9 cellular contexts compared by ENCODE assay signal in the genomic region with DNA sequence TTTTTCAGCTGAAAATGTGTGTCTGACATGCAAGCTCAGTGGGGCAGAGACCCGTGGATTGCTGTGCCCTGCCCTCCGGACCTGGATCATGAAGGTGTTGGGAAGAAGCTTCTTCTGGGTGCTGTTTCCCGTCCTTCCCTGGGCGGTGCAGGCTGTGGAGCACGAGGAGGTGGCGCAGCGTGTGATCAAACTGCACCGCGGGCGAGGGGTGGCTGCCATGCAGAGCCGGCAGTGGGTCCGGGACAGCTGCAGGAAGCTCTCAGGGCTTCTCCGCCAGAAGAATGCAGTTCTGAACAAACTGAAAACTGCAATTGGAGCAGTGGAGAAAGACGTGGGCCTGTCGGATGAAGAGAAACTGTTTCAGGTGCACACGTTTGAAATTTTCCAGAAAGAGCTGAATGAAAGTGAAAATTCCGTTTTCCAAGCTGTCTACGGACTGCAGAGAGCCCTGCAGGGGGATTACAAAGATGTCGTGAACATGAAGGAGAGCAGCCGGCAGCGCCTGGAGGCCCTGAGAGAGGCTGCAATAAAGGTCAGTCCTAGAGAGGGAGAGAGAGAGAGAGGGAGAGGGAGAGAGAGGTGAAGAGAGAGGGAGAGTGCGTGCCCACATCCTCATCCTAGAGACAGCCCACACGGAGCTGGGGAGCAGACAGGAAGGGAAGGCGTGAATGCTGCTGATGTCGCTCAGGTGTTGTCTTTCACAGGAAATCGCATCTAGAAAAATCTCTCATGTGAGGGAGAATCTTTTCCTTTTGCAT. TPM values are rescaled to one million over a fixed set of nuclear protein-coding genes. Genes with fewer than 3 reads are reported as not detected.
A peak's percentile ranks its signal among the peaks of the same experiment; 100 is the strongest.
DNase-seq lines count a peak whose midpoint lies in the region; ATAC-seq and TF ChIP-seq lines count a peak whose summit lies in the region.
"Had no signal": no experiment of that assay in that cellular context is flagged by ENCODE, and none has a peak within 500 bp of the region (broad histone marks: within the 10 kb centered on the region; RNA-seq: fewer than 3 reads in every experiment).

No MANE protein-coding gene starts in this region.

- peaks cover 75% of the 10 kb centered on the region for H3K79me2 ChIP-seq in mammary epithelial cell (ENCODE audit: insufficient read depth, low read length)

- H3K9ac ChIP-seq in mammary epithelial cell (ENCODE audit: insufficient read depth, low read length): no peak overlapping the region

- H3K4me2 ChIP-seq in mammary epithelial cell (ENCODE audit: insufficient read depth, low read depth, low read length): no peak overlapping the region

- H3K4me3 Mint-ChIP-seq in MCF 10A (ENCODE audit: unreplicated experiment): peak overlapping the region; percentile 58
- peak overlapping the region; percentile 45 to 91 (median 61) for H3K4me3 Mint-ChIP-seq in brain

- peaks cover 32% of the 10 kb centered on the region for H3K36me3 ChIP-seq in mammary epithelial cell (ENCODE audit: insufficient read depth, low read length)
- H3K36me3 ChIP-seq in thoracic aorta: peaks cover 18% of the 10 kb centered on the region
- peaks cover 55% of the 10 kb centered on the region for H3K36me3 ChIP-seq in upper lobe of right lung

- H3K4me1 ChIP-seq in mammary epithelial cell (ENCODE audit: insufficient read depth, low read length) (peaks cover 24% of the 10 kb centered on the region), thoracic aorta (ENCODE audit: control insufficient read depth in 1 of 2, low read depth in 2 of 2) (peaks cover 25 to 62% of the 10 kb centered on the region in 2 donors), upper lobe of right lung (peaks cover 27% of the 10 kb centered on the region)

- intact Hi-C loops in MCF 10A (cut with micrococcal nuclease): no loop called here
- intact Hi-C loops in mammary epithelial cell (cut with micrococcal nuclease): loop anchor here (10.0 kb wide), 1 partner anchor 201 kb away; the partner anchor contains the start of gene LAMP1
- intact Hi-C loops in upper lobe of right lung (cut with DNase I): no loop called here

- no peaks in the 10 kb centered on the region for H3K27me3 Mint-ChIP-seq in MCF 10A (ENCODE audit: insufficient read depth, unreplicated experiment)
- H3K27me3 Mint-ChIP-seq in brain: peaks cover 2% of the 10 kb centered on the region

- TF ChIP-seq CTCF in MCF 10A (IDR thresholded peaks at IDR 0.05; ENCODE audit: unreplicated experiment) (no peak), mammary epithelial cell (conservative IDR thresholded peaks at IDR 0.05 in 1 of 2, IDR thresholded peaks at IDR 0.05 in 1 of 2; ENCODE audit: extremely low read depth in 1 of 2, insufficient read depth in 1 of 2, low read depth in 1 of 2, low read length in 2 of 2) (no peak), brain (conservative IDR thresholded peaks at IDR 0.05) (peak in 1 of 2 experiments; percentile 14), thoracic aorta (IDR thresholded peaks at IDR 0.05) (no peak), upper lobe of right lung (IDR thresholded peaks at IDR 0.05) (no peak)

- peaks cover 22% of the 10 kb centered on the region for H3K4me1 Mint-ChIP-seq in MCF 10A (ENCODE audit: insufficient read depth, unreplicated experiment)
- H3K4me1 Mint-ChIP-seq in brain: peaks cover 55% of the 10 kb centered on the region

- no peak overlapping the region for H3K4me3 ChIP-seq in mammary epithelial cell (replicated peaks in 1 of 3; ENCODE audit: insufficient read depth in 1 of 3, low read depth in 2 of 3, low read length in 3 of 3)
- peak overlapping the region; percentile 42 for H3K4me3 ChIP-seq in thoracic aorta
- no peak overlapping the region for H3K4me3 ChIP-seq in upper lobe of right lung

- H3K36me3 Mint-ChIP-seq in MCF 10A (ENCODE audit: insufficient read depth, unreplicated experiment) (peaks cover 68% of the 10 kb centered on the region), brain (peaks cover 39% of the 10 kb centered on the region)

- in situ Hi-C loops in mammary epithelial cell (cut with MboI; ENCODE audit: low sequenced_read_pairs in 2 of 2): no loop called here

- peaks cover 2% of the 10 kb centered on the region for H4K20me1 ChIP-seq in mammary epithelial cell (ENCODE audit: insufficient read depth, low read length)

- POLR2A ChIA-PET in MCF 10A (lab: Yijun Ruan, JAX): interaction anchor here (0.5 kb wide), 1 partner anchor 58 kb away, joined by 4 read pairs; no protein-coding TSS in a partner anchor

- DNase-seq in MCF 10A (ENCODE audit: unreplicated experiment): no peak
- DNase-seq in mammary epithelial cell: no peak
- DNase-seq in left kidney (ENCODE audit: low read depth, low spot score): peak; percentile 82
- DNase-seq in thoracic aorta (ENCODE audit: low spot score): no peak
- DNase-seq in upper lobe of right lung: no peak
- no peak for DNase-seq in inferior parietal cortex (ENCODE audit: extremely low spot score)

- no peaks in the 10 kb centered on the region for H3K9me3 ChIP-seq in mammary epithelial cell (replicated peaks; ENCODE audit: insufficient read depth, low read length)
- no peaks in the 10 kb centered on the region for H3K9me3 ChIP-seq in thoracic aorta
- H3K9me3 ChIP-seq in upper lobe of right lung: no peaks in the 10 kb centered on the region

- no TSS peak for BruUV-seq in MCF 10A (replicated peaks; lab: Mats Ljungman, UMichigan)
- BruUV-seq in mammary epithelial cell (replicated peaks; lab: Mats Ljungman, UMichigan): no TSS peak

- H3K9me3 Mint-ChIP-seq in MCF 10A (ENCODE audit: unreplicated experiment) (no peaks in the 10 kb centered on the region), brain (no peaks in the 10 kb centered on the region)

- peak overlapping the region; percentile 90 for H3K27ac Mint-ChIP-seq in MCF 10A (ENCODE audit: low read depth, unreplicated experiment)
- peak overlapping the region; percentile 0 to 83 (median 52) for H3K27ac Mint-ChIP-seq in brain

- H2AFZ ChIP-seq in mammary epithelial cell (ENCODE audit: low read depth, low read length): no peak overlapping the region

- ATAC-seq in thoracic aorta (ENCODE audit: insufficient number of reproducible peaks, low FRiP score, low read depth) (no peak), upper lobe of right lung (no peak), GM18511 (IDR thresholded peaks at IDR 0.05; ENCODE audit: unreplicated experiment) (no peak)
- ATAC-seq: Panc1 had no signal

- WGBS in mammary epithelial cell (ENCODE audit: low coverage, missing lambda C conversion rate): 84% methylated on average over 18 of the region's 26 CpGs

- CTCF ChIA-PET in MCF 10A (lab: Yijun Ruan, JAX): interaction anchor here (0.6 to 0.7 kb wide), 3 partner anchors 15 to 171 kb away, joined by 3 to 4 read pairs (median 3); partner anchors contain the start of gene GRK1
- CTCF ChIA-PET in mammary epithelial cell (lab: Charles Lee; ENCODE audit: low non-redundant PET): no interaction called here

- H3K27ac ChIP-seq in mammary epithelial cell (ENCODE audit: insufficient read depth, low read depth, low read length) (no peak overlapping the region), thoracic aorta (no peak overlapping the region), upper lobe of right lung (no peak overlapping the region)

- dilution Hi-C loops in mammary epithelial cell (cut with HindIII; ENCODE audit: low sequenced_read_pairs): no loop called here

- H3K27me3 ChIP-seq in mammary epithelial cell (ENCODE audit: insufficient read depth, low read length) (no peaks in the 10 kb centered on the region), thoracic aorta (replicated peaks; ENCODE audit: insufficient read depth) (no peaks in the 10 kb centered on the region), upper lobe of right lung (no peaks in the 10 kb centered on the region)

RNA-seq across cellular contexts. Expression of gene DCUN1D2, which starts 5.2 kb away (rescaled TPM):
- total RNA-seq in MCF 10A (2022) (20.4 and 22.0 TPM in 2 replicates), mammary epithelial cell (10 to 100 TPM; 11.3 to 21.6 TPM), thoracic aorta (10 to 100 TPM in 1 of 2 donors, 1 to 10 TPM in 1; 7.3 to 29.8 TPM), upper lobe of right lung (24.6 TPM)
- polyA plus RNA-seq in mammary epithelial cell (6.4 TPM), brain (ENCODE audit: insufficient read depth, low read depth, low replicate concordance) (16.0 TPM)
- 2.6 TPM for polyA minus RNA-seq in mammary epithelial cell

RNA-seq across cellular contexts. Expression of gene ADPRHL1, which starts 42.4 kb away (rescaled TPM):
- 2.6 and 4.3 TPM in 2 replicates for total RNA-seq in MCF 10A (2022)
- total RNA-seq in mammary epithelial cell: 1 to 10 TPM; 1.2 TPM
- polyA plus RNA-seq in mammary epithelial cell: 1.1 TPM
- polyA minus RNA-seq in mammary epithelial cell: 1.2 TPM
- 133 TPM for polyA plus RNA-seq in brain (ENCODE audit: insufficient read depth, low read depth, low replicate concordance)
- total RNA-seq in thoracic aorta: 10 to 100 TPM; 11.8 to 12.6 TPM
- 1.9 TPM for total RNA-seq in upper lobe of right lung
